ENCODE assay signal across 9 cellular contexts in the genomic region with DNA sequence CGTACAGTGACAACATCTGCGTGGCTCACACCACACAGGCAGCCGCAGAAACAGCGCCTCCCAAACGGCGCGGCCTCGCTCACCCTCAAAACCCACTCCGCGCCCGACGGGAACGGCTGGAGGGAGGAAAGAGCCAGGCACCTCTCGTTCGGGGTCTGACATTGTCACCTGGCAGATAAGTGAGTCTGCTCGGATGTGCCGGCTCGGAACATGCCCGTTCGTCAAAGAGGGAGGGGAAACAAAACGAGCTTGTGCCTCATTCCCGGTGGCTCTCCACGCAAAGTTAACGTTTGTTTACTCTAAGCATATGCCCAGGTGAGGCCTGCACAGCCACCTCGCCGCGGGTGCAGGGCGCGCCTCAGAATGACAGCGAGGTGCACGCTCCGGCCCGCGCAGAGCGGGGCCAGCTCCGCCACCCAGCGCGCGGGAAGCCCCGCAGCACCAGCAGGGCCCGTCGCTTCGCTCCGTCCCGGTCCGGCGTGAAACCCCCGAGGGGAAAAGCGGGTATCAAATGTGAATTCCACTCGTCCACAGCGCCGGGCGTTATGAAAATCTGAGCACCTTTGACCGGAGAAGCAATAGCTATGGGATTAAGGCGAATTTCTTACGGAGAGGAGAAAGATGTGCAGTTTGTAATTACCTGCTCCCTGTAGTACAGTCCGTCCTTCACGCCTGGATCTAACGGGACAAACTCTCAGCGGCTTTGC. TPM values are rescaled to one million over a fixed set of nuclear protein-coding genes. Genes with fewer than 3 reads are reported as not detected.
DNase-seq lines count a peak whose midpoint lies in the region; ATAC-seq and TF ChIP-seq lines count a peak whose summit lies in the region.
"Had no signal": no experiment of that assay in that cellular context is flagged by ENCODE, and none has a peak within 500 bp of the region (broad histone marks: within the 10 kb centered on the region; RNA-seq: fewer than 3 reads in every experiment).

No MANE protein-coding gene starts in this region.

- no peak for DNase-seq in CD8-positive, alpha-beta T cell
- DNase-seq in HuH-7 (ENCODE audit: low spot score) (peak; percentile 36), coronary artery (ENCODE audit: low spot score) (no peak), SK-N-DZ (ENCODE audit: low spot score) (no peak), ureter (ENCODE audit: low spot score) (no peak)
- DNase-seq in natural killer cell treated with Interleukin-12 subunit alpha and Interleukin-12 subunit beta and Interleukin-15 and Interleukin-18, amount 100 ng/mL, for 72 hours (ENCODE audit: low spot score), result no peak
- no peak for DNase-seq in activated T-helper 1 cell treated with anti-CD3 and anti-CD28 coated beads, Interleukin-12 subunit alpha, Interleukin-12 subunit beta, Interleukin-2, Interleukin-4 antibody, amounts not matched to agents 30 ng/mL and 10 ng/mL and 1 ng/mL, durations not matched to agents 14 hours and 24 hours and 36 hours (ENCODE audit: low spot score)

- no peaks in the 10 kb centered on the region for H3K36me3 ChIP-seq in CD8-positive, alpha-beta T cell (ENCODE audit: insufficient read depth, low read length)

- H3K9me3 Mint-ChIP-seq in CD8-positive, alpha-beta T cell, result no peaks in the 10 kb centered on the region
- H3K9me3 Mint-ChIP-seq in natural killer cell treated with Interleukin-12 subunit alpha and Interleukin-12 subunit beta and Interleukin-15 and Interleukin-18, amount 100 ng/mL, for 72 hours, result no peaks in the 10 kb centered on the region
- no peaks in the 10 kb centered on the region for H3K9me3 Mint-ChIP-seq in activated T-helper 1 cell treated with anti-CD3 and anti-CD28 coated beads, Interleukin-12 subunit alpha, Interleukin-12 subunit beta, Interleukin-2, Interleukin-4 antibody, amounts not matched to agents 30 ng/mL and 10 ng/mL and 1 ng/mL, durations not matched to agents 14 hours and 24 hours and 36 hours

- intact Hi-C loops in CD8-positive, alpha-beta T cell (cut with DNase I, micrococcal nuclease), result no loop called here
- intact Hi-C loops in activated T-helper 1 cell treated with anti-CD3 and anti-CD28 coated beads, Interleukin-12 subunit alpha, Interleukin-12 subunit beta, Interleukin-2, Interleukin-4 antibody, amounts not matched to agents 30 ng/mL and 10 ng/mL and 1 ng/mL, durations not matched to agents 14 hours and 24 hours and 36 hours (cut with micrococcal nuclease), result loop anchor here (2.0 to 10.0 kb wide), 5 partner anchors 20 to 1469 kb away; no protein-coding TSS in a partner anchor

- no peak overlapping the region for H3K27ac Mint-ChIP-seq in CD8-positive, alpha-beta T cell
- H3K27ac Mint-ChIP-seq in natural killer cell treated with Interleukin-12 subunit alpha and Interleukin-12 subunit beta and Interleukin-15 and Interleukin-18, amount 100 ng/mL, for 72 hours, result no peak overlapping the region
- H3K27ac Mint-ChIP-seq in activated T-helper 1 cell treated with anti-CD3 and anti-CD28 coated beads, Interleukin-12 subunit alpha, Interleukin-12 subunit beta, Interleukin-2, Interleukin-4 antibody, amounts not matched to agents 30 ng/mL and 10 ng/mL and 1 ng/mL, durations not matched to agents 14 hours and 24 hours and 36 hours, result no peak overlapping the region

- POLR2A ChIA-PET in CD8-positive, alpha-beta T cell (lab: Charles Lee), result no interaction called here

- peak; percentile 26 for ATAC-seq in CD8-positive, alpha-beta T cell
- no peak for ATAC-seq in natural killer cell treated with Interleukin-12 subunit alpha and Interleukin-12 subunit beta and Interleukin-15 and Interleukin-18, amount 100 ng/mL, for 72 hours
- no peak for ATAC-seq in HG03469 (IDR thresholded peaks at IDR 0.05; ENCODE audit: unreplicated experiment)

- peaks cover 17% of the 10 kb centered on the region for H3K4me1 Mint-ChIP-seq in CD8-positive, alpha-beta T cell (ENCODE audit: low read depth)
- peaks cover 13 to 14% of the 10 kb centered on the region in 2 donors for H3K4me1 Mint-ChIP-seq in natural killer cell treated with Interleukin-12 subunit alpha and Interleukin-12 subunit beta and Interleukin-15 and Interleukin-18, amount 100 ng/mL, for 72 hours (ENCODE audit: low read depth in 2 of 2)
- H3K4me1 Mint-ChIP-seq in activated T-helper 1 cell treated with anti-CD3 and anti-CD28 coated beads, Interleukin-12 subunit alpha, Interleukin-12 subunit beta, Interleukin-2, Interleukin-4 antibody, amounts not matched to agents 30 ng/mL and 10 ng/mL and 1 ng/mL, durations not matched to agents 14 hours and 24 hours and 36 hours (ENCODE audit: low read depth), result peaks cover 11% of the 10 kb centered on the region

- H3K4me3 ChIP-seq in CD8-positive, alpha-beta T cell (ENCODE audit: low read depth, low read length), result peak overlapping the region; percentile 22
- peak overlapping the region; percentile 57 for H3K4me3 ChIP-seq in coronary artery

- H3K4me3 Mint-ChIP-seq in CD8-positive, alpha-beta T cell, result peak overlapping the region; percentile 64
- peak overlapping the region; percentile 58 for H3K4me3 Mint-ChIP-seq in natural killer cell treated with Interleukin-12 subunit alpha and Interleukin-12 subunit beta and Interleukin-15 and Interleukin-18, amount 100 ng/mL, for 72 hours
- no peak overlapping the region for H3K4me3 Mint-ChIP-seq in activated T-helper 1 cell treated with anti-CD3 and anti-CD28 coated beads, Interleukin-12 subunit alpha, Interleukin-12 subunit beta, Interleukin-2, Interleukin-4 antibody, amounts not matched to agents 30 ng/mL and 10 ng/mL and 1 ng/mL, durations not matched to agents 14 hours and 24 hours and 36 hours

- H3K36me3 Mint-ChIP-seq in CD8-positive, alpha-beta T cell, result no peaks in the 10 kb centered on the region
- H3K36me3 Mint-ChIP-seq in natural killer cell treated with Interleukin-12 subunit alpha and Interleukin-12 subunit beta and Interleukin-15 and Interleukin-18, amount 100 ng/mL, for 72 hours, result no peaks in the 10 kb centered on the region
- no peaks in the 10 kb centered on the region for H3K36me3 Mint-ChIP-seq in activated T-helper 1 cell treated with anti-CD3 and anti-CD28 coated beads, Interleukin-12 subunit alpha, Interleukin-12 subunit beta, Interleukin-2, Interleukin-4 antibody, amounts not matched to agents 30 ng/mL and 10 ng/mL and 1 ng/mL, durations not matched to agents 14 hours and 24 hours and 36 hours (ENCODE audit: low read depth)

- TF ChIP-seq CTCF in CD8-positive, alpha-beta T cell (IDR thresholded peaks at IDR 0.05), result no peak
- no peak for TF ChIP-seq CTCF in coronary artery (IDR thresholded peaks at IDR 0.05)

- H3K4me1 ChIP-seq in CD8-positive, alpha-beta T cell (ENCODE audit: insufficient read depth, low read length), result peaks cover 13% of the 10 kb centered on the region

- CTCF ChIA-PET in CD8-positive, alpha-beta T cell (lab: Charles Lee), result interaction anchor here (0.7 kb wide), 1 partner anchor 22 kb away, joined by 3 read pairs; no protein-coding TSS in a partner anchor

- peaks cover 18% of the 10 kb centered on the region for H3K27me3 ChIP-seq in CD8-positive, alpha-beta T cell (ENCODE audit: insufficient read depth, low read length)

- peaks cover 70% of the 10 kb centered on the region for H3K27me3 Mint-ChIP-seq in CD8-positive, alpha-beta T cell (ENCODE audit: low read depth)
- H3K27me3 Mint-ChIP-seq in natural killer cell treated with Interleukin-12 subunit alpha and Interleukin-12 subunit beta and Interleukin-15 and Interleukin-18, amount 100 ng/mL, for 72 hours, result peaks cover 50 to 61% of the 10 kb centered on the region in 2 donors
- peaks cover 58% of the 10 kb centered on the region for H3K27me3 Mint-ChIP-seq in activated T-helper 1 cell treated with anti-CD3 and anti-CD28 coated beads, Interleukin-12 subunit alpha, Interleukin-12 subunit beta, Interleukin-2, Interleukin-4 antibody, amounts not matched to agents 30 ng/mL and 10 ng/mL and 1 ng/mL, durations not matched to agents 14 hours and 24 hours and 36 hours (ENCODE audit: insufficient read depth)

- no peaks in the 10 kb centered on the region for H3K9me3 ChIP-seq in CD8-positive, alpha-beta T cell (ENCODE audit: low read length)

- no peak overlapping the region for H3K27ac ChIP-seq in CD8-positive, alpha-beta T cell (ENCODE audit: low read depth, low read length)
- no peak overlapping the region for H3K27ac ChIP-seq in coronary artery

RNA-seq across cellular contexts. Expression of a gene that starts 13.1 kb away (rescaled TPM):
- total RNA-seq in CD8-positive, alpha-beta T cell, result not detected
- total RNA-seq in natural killer cell treated with Interleukin-12 subunit alpha and Interleukin-12 subunit beta and Interleukin-15 and Interleukin-18, amount 100 ng/mL, for 72 hours, result not detected
- polyA plus RNA-seq in SK-N-DZ (2014; cell fraction: cytosol; rRNA removed), result not detected in 2 replicates
- not detected in 2 replicates for polyA plus RNA-seq in SK-N-DZ (2014; cell fraction: nucleus; rRNA removed)
- total RNA-seq in ureter, result not detected
- not detected in 2 replicates for total RNA-seq in activated T-helper 1 cell treated with anti-CD3 and anti-CD28 coated beads, Interleukin-12 subunit alpha, Interleukin-12 subunit beta, Interleukin-2, Interleukin-4 antibody, amounts not matched to agents 30 ng/mL and 10 ng/mL and 1 ng/mL, durations not matched to agents 14 hours and 24 hours and 36 hours
- total RNA-seq: renal cortical epithelial cell had no signal
